In genomic region chrX:118350221-118350620, GRCh38 we compare ENCODE assay signal across 9 cellular contexts. TPM values are rescaled to one million over a fixed set of nuclear protein-coding genes. Genes with fewer than 3 reads are reported as not detected.
DNase-seq lines count a peak whose midpoint lies in the region; ATAC-seq and TF ChIP-seq lines count a peak whose summit lies in the region.
"Had no signal": no experiment of that assay in that cellular context is flagged by ENCODE, and none has a peak within 500 bp of the region (broad histone marks: within the 10 kb centered on the region; RNA-seq: fewer than 3 reads in every experiment).

No MANE protein-coding gene starts in this region.

- H3K27me3 ChIP-seq in esophagus squamous epithelium: no peaks in the 10 kb centered on the region
- H3K27me3 ChIP-seq in vagina: no peaks in the 10 kb centered on the region

- no peaks in the 10 kb centered on the region for H3K27me3 Mint-ChIP-seq in stimulated activated naive CD8-positive, alpha-beta T cell treated with anti-CD3 and anti-CD28 coated beads, Interleukin-15, Interleukin-2, amounts not matched to agents 100 ng/mL and 50 ng/mL, for 24 hours

- peaks cover 62% of the 10 kb centered on the region for H3K4me1 Mint-ChIP-seq in stimulated activated naive CD8-positive, alpha-beta T cell treated with anti-CD3 and anti-CD28 coated beads, Interleukin-15, Interleukin-2, amounts not matched to agents 100 ng/mL and 50 ng/mL, for 24 hours (ENCODE audit: low read depth)

- no peaks in the 10 kb centered on the region for H3K9me3 Mint-ChIP-seq in stimulated activated naive CD8-positive, alpha-beta T cell treated with anti-CD3 and anti-CD28 coated beads, Interleukin-15, Interleukin-2, amounts not matched to agents 100 ng/mL and 50 ng/mL, for 24 hours

- no peak for TF ChIP-seq POLR2A in esophagus squamous epithelium (IDR thresholded peaks at IDR 0.05)
- no peak for TF ChIP-seq POLR2A in vagina (IDR thresholded peaks at IDR 0.05)

- intact Hi-C loops in esophagus squamous epithelium (cut with DNase I) (no loop called here), vagina (cut with DNase I) (no loop called here)

- WGBS in esophagus squamous epithelium, 2 donors: 18 to 43% methylated on average over 5 to 6 of the region's 6 CpGs

- H3K36me3 ChIP-seq in SK-N-MC (ENCODE audit: insufficient read depth, low read length) (no peaks in the 10 kb centered on the region), esophagus squamous epithelium (no peaks in the 10 kb centered on the region), vagina (no peaks in the 10 kb centered on the region)

- peak overlapping the region; percentile 55 for H3K27ac Mint-ChIP-seq in stimulated activated naive CD8-positive, alpha-beta T cell treated with anti-CD3 and anti-CD28 coated beads, Interleukin-15, Interleukin-2, amounts not matched to agents 100 ng/mL and 50 ng/mL, for 24 hours

- H3K9ac ChIP-seq in SK-N-MC (ENCODE audit: insufficient read length): peak overlapping the region; percentile 45

- ATAC-seq in stimulated activated naive CD8-positive, alpha-beta T cell treated with anti-CD3 and anti-CD28 coated beads, Interleukin-15, Interleukin-2, amounts not matched to agents 100 U/mL and 50 U/mL, for 24 hours: no peak
- ATAC-seq in HG03159 (IDR thresholded peaks at IDR 0.05; ENCODE audit: unreplicated experiment): no peak

- peak overlapping the region; percentile 30 for H3K4me3 Mint-ChIP-seq in stimulated activated naive CD8-positive, alpha-beta T cell treated with anti-CD3 and anti-CD28 coated beads, Interleukin-15, Interleukin-2, amounts not matched to agents 100 ng/mL and 50 ng/mL, for 24 hours

- no peak overlapping the region for H3K27ac ChIP-seq in SK-N-MC
- peak overlapping the region in 3 of 4 donors; percentile 14 to 44 (median 43) for H3K27ac ChIP-seq in esophagus squamous epithelium
- H3K27ac ChIP-seq in vagina: peak overlapping the region; percentile 45

- no peaks in the 10 kb centered on the region for H3K36me3 Mint-ChIP-seq in stimulated activated naive CD8-positive, alpha-beta T cell treated with anti-CD3 and anti-CD28 coated beads, Interleukin-15, Interleukin-2, amounts not matched to agents 100 ng/mL and 50 ng/mL, for 24 hours (ENCODE audit: low read depth)

- H3K9me3 ChIP-seq in SK-N-MC (ENCODE audit: low read depth, low read length) (no peaks in the 10 kb centered on the region), esophagus squamous epithelium (no peaks in the 10 kb centered on the region), vagina (no peaks in the 10 kb centered on the region)

- no peak for DNase-seq in stimulated activated naive CD8-positive, alpha-beta T cell treated with anti-CD3 and anti-CD28 coated beads, Interleukin-15, Interleukin-2, amounts not matched to agents 100 U/mL and 50 U/mL, for 24 hours
- DNase-seq in SK-N-MC (ENCODE audit: low read depth, low spot score): no peak
- no peak for DNase-seq in esophagus squamous epithelium (lab: John Stamatoyannopoulos, UW)
- DNase-seq in vagina (ENCODE audit: extremely low spot score in 2 of 2): no peak
- DNase-seq in occipital lobe (lab: John Stamatoyannopoulos, UW): no peak
- DNase-seq in NCI-H526 (lab: John Stamatoyannopoulos, UW): no peak
- DNase-seq: activated T-cell treated with anti-CD3 and anti-CD28 coated beads, Interleukin-2, amount 50 U/mL, for 48 hours had no signal

- no peak overlapping the region for H3K4me3 ChIP-seq in SK-N-MC
- H3K4me3 ChIP-seq in esophagus squamous epithelium: no peak overlapping the region
- H3K4me3 ChIP-seq in vagina: no peak overlapping the region

- TF ChIP-seq CTCF in esophagus squamous epithelium (IDR thresholded peaks at IDR 0.05) (no peak), vagina (IDR thresholded peaks at IDR 0.05) (no peak)

- H3K4me1 ChIP-seq in esophagus squamous epithelium: peaks cover 0 to 60% (median 19%) of the 10 kb centered on the region in 3 donors
- H3K4me1 ChIP-seq in vagina: peaks cover 12% of the 10 kb centered on the region

RNA-seq across cellular contexts. Expression of gene WDR44, which starts 4.3 kb away (rescaled TPM):
- 10 to 100 TPM; 13.3 to 25.1 (median 17.5) TPM for total RNA-seq in esophagus squamous epithelium
- total RNA-seq in vagina: 22.1 TPM
- total RNA-seq in occipital lobe: 34.6 TPM
